In genomic region chr3:13494463-13495350, GRCh38 we compare ENCODE assay signal across 7 cellular contexts. TPM values are rescaled to one million over a fixed set of nuclear protein-coding genes. Genes with fewer than 3 reads are reported as not detected.
DNase-seq lines count a peak whose midpoint lies in the region; ATAC-seq, FAIRE-seq and TF ChIP-seq lines count a peak whose summit lies in the region.

No MANE protein-coding gene starts in this region.

- H3K4me3 ChIP-seq in RWPE2 (ENCODE audit: severe bottlenecking) (no peak overlapping the region), fibroblast of the aortic adventitia (ENCODE audit: low read depth, low read length) (no peak overlapping the region)

- H3K36me3 Mint-ChIP-seq in progenitor cell of endocrine pancreas (ENCODE audit: insufficient read depth), result peaks cover 2% of the 10 kb centered on the region

- TF ChIP-seq CTCF in RWPE2 (IDR thresholded peaks at IDR 0.05; ENCODE audit: poor library complexity, severe bottlenecking) (peak; percentile 43), fibroblast of the aortic adventitia (IDR thresholded peaks at IDR 0.05; ENCODE audit: insufficient read depth, low read length) (peak; percentile 86), progenitor cell of endocrine pancreas (IDR thresholded peaks at IDR 0.05; ENCODE audit: unreplicated experiment) (peak; percentile 58)

- H3K36me3 ChIP-seq in RWPE2 (ENCODE audit: low read depth), result no peaks in the 10 kb centered on the region

- H3K27me3 Mint-ChIP-seq in progenitor cell of endocrine pancreas, result no peaks in the 10 kb centered on the region

- H3K27ac Mint-ChIP-seq in progenitor cell of endocrine pancreas, result no peak overlapping the region

- TF ChIP-seq POLR2A in H54 (IDR thresholded peaks at IDR 0.05; ENCODE audit: low read depth, low read length), result no peak

- no peaks in the 10 kb centered on the region for H3K9me3 ChIP-seq in RWPE2 (ENCODE audit: severe bottlenecking)

- H3K27me3 ChIP-seq in RWPE2 (ENCODE audit: insufficient read depth, poor library complexity, severe bottlenecking), result no peaks in the 10 kb centered on the region

- no peak overlapping the region for H3K4me3 Mint-ChIP-seq in progenitor cell of endocrine pancreas (ENCODE audit: low read depth)

- ATAC-seq in GM19468 (IDR thresholded peaks at IDR 0.05; ENCODE audit: extremely low read depth, unreplicated experiment), result peak; percentile 35
- peak; percentile 44 for ATAC-seq in RWPE2 (ENCODE audit: low read depth)
- ATAC-seq in HG03378 (IDR thresholded peaks at IDR 0.05; ENCODE audit: unreplicated experiment), result no peak

- DNase-seq in RWPE2 (ENCODE audit: low spot score) (peak; percentile 39), fibroblast of the aortic adventitia (ENCODE audit: low read depth) (peak; percentile 42), progenitor cell of endocrine pancreas (ENCODE audit: low spot score, unreplicated experiment) (no peak), NCI-H510A treated with DMSO at 0.1 percent for 48 hours (lab: John Stamatoyannopoulos, UW) (no peak), H54 (ENCODE audit: insufficient read length, low spot score) (no peak)

- H3K9me3 Mint-ChIP-seq in progenitor cell of endocrine pancreas (ENCODE audit: low read depth), result no peaks in the 10 kb centered on the region

- no peaks in the 10 kb centered on the region for H3K4me1 Mint-ChIP-seq in progenitor cell of endocrine pancreas (ENCODE audit: low read depth)

- no peaks in the 10 kb centered on the region for H3K4me1 ChIP-seq in RWPE2 (ENCODE audit: insufficient read depth, poor library complexity, severe bottlenecking)

- no peak overlapping the region for H3K27ac ChIP-seq in RWPE2 (ENCODE audit: poor library complexity, severe bottlenecking)

- FAIRE-seq in H54 (lab: Jason Lieb, UNC), result no peak

RNA-seq across cellular contexts. Expression of gene HDAC11, which starts 14.6 kb away (rescaled TPM):
- total RNA-seq in fibroblast of the aortic adventitia (ENCODE audit: low replicate concordance), result 3.9 and 5.2 TPM in 2 replicates
- total RNA-seq in progenitor cell of endocrine pancreas, result 14.4 and 14.5 TPM in 2 replicates

RNA-seq across cellular contexts. Expression of gene FBLN2, which starts 54.2 kb away (rescaled TPM):
- total RNA-seq in fibroblast of the aortic adventitia (ENCODE audit: low replicate concordance) (452 and 600 TPM in 2 replicates), progenitor cell of endocrine pancreas (5.8 and 14.1 TPM in 2 replicates)

Comparison
In these comparisons a context has a peak if more than half of its experiments do, and no peak if none do; other contexts are left out.
1. DNase-seq: peak in RWPE2 (single experiment) and fibroblast of the aortic adventitia (single experiment); none in progenitor cell of endocrine pancreas (single experiment), NCI-H510A treated with DMSO at 0.1 percent for 48 hours (single experiment) and H54 (single experiment).
2. RNA of gene FBLN2, which starts 54.2 kb away (total RNA-seq): 452 to 600 TPM in fibroblast of the aortic adventitia; 5.8 to 14.1 TPM in progenitor cell of endocrine pancreas; every median in the first group is over 10 times any median in the second.
3. Peak in every context shown above with its lines, with median percentiles within 50 percentile points of each other: CTCF ChIP-seq.